In genomic region chr9:98263482-98264357, GRCh38 we compare ENCODE assay signal across 8 cellular contexts. TPM values are rescaled to one million over a fixed set of nuclear protein-coding genes. Genes with fewer than 3 reads are reported as not detected.
A peak's percentile ranks its signal among the peaks of the same experiment; 100 is the strongest.
DNase-seq lines count a peak whose midpoint lies in the region; ATAC-seq and TF ChIP-seq lines count a peak whose summit lies in the region.

No MANE protein-coding gene starts in this region.

- H3K9me3 ChIP-seq in suprapubic skin = no peaks in the 10 kb centered on the region

- no peak for TF ChIP-seq EP300 in suprapubic skin (IDR thresholded peaks at IDR 0.05)

- H3K27me3 ChIP-seq in foreskin keratinocyte (no peaks in the 10 kb centered on the region), suprapubic skin (no peaks in the 10 kb centered on the region)

- peak; percentile 49 for DNase-seq in COR-L47 (lab: John Stamatoyannopoulos, UW)
- peak; percentile 81 for DNase-seq in LoVo (ENCODE audit: low spot score)
- DNase-seq in RPMI8226 = peak; percentile 75
- peak; percentile 60 to 67 for DNase-seq in activated T-helper 1 cell treated with anti-CD3 and anti-CD28 coated beads, Interleukin-2, amount 50 U/mL, for 16 hours (ENCODE audit: low read depth in 1 of 2, low spot score in 1 of 2)
- peak in 1 of 2 donors; percentile 62 for DNase-seq in foreskin keratinocyte
- peak; percentile 45 for DNase-seq in occipital lobe (lab: John Stamatoyannopoulos, UW)
- DNase-seq in suprapubic skin (ENCODE audit: low spot score in 2 of 2) = peak in 1 of 2 donors; percentile 87

- TF ChIP-seq POLR2A in suprapubic skin (IDR thresholded peaks at IDR 0.05) = no peak

- 26% methylated on average over 8 of the region's 8 CpGs for WGBS in suprapubic skin

- ATAC-seq in GM21619 (IDR thresholded peaks at IDR 0.05; ENCODE audit: unreplicated experiment) (peak; percentile 74), foreskin keratinocyte (peak; percentile 97)

- H3K36me3 ChIP-seq in suprapubic skin = no peaks in the 10 kb centered on the region

- H3K27ac ChIP-seq in foreskin keratinocyte (no peak overlapping the region), suprapubic skin (no peak overlapping the region)

- H3K4me1 ChIP-seq in foreskin keratinocyte = no peaks in the 10 kb centered on the region
- H3K4me1 ChIP-seq in suprapubic skin = no peaks in the 10 kb centered on the region

- no peak overlapping the region for H3K4me3 ChIP-seq in suprapubic skin

- peak; percentile 96 for TF ChIP-seq CTCF in foreskin keratinocyte (conservative IDR thresholded peaks at IDR 0.05)
- peak; percentile 84 to 88 for TF ChIP-seq CTCF in suprapubic skin (IDR thresholded peaks at IDR 0.05)

RNA-seq across cellular contexts. Expression of gene TBC1D2, which starts 8.3 kb away (rescaled TPM):
- total RNA-seq in foreskin keratinocyte (76.8 and 85.0 TPM in 2 replicates), occipital lobe (1.9 TPM), suprapubic skin (10 to 100 TPM; 42.4 to 57.4 (median 49.0) TPM)
- 69.1 and 80.7 TPM in 2 replicates for polyA plus RNA-seq in foreskin keratinocyte

Comparison
In these comparisons a context has a peak if more than half of its experiments do, and no peak if none do; other contexts are left out.
1. RNA of gene TBC1D2, which starts 8.3 kb away (total RNA-seq): 76.8 to 85.0 TPM in foreskin keratinocyte and 42.4 to 57.4 TPM in suprapubic skin; 1.9 TPM in occipital lobe (single experiment); every median in the first group is over 10 times any median in the second.